In genomic region chr3:159764211-159765024, GRCh38 we compare ENCODE assay signal across 8 cellular contexts.
DNase-seq lines count a peak whose midpoint lies in the region; ATAC-seq and TF ChIP-seq lines count a peak whose summit lies in the region.

No MANE protein-coding gene starts in this region.

- DNase-seq in NCI-H82 (lab: John Stamatoyannopoulos, UW): peak; percentile 93
- DNase-seq in NCI-H82 treated with DMSO at 0.1 percent for 48 hours (lab: John Stamatoyannopoulos, UW; ENCODE audit: unreplicated experiment): no peak
- no peak for DNase-seq in SK-N-MC (ENCODE audit: low read depth, low spot score)
- DNase-seq in effector memory CD4-positive, alpha-beta T cell: no peak
- DNase-seq in lower leg skin (ENCODE audit: low spot score in 2 of 2): peak in 1 of 2 donors; percentile 90
- DNase-seq in substantia nigra (lab: John Stamatoyannopoulos, UW): peak in 35 of 49 donors; percentile 11 to 83 (median 55)
- DNase-seq in ureter (ENCODE audit: low spot score): no peak

- no peak overlapping the region for H3K9ac ChIP-seq in SK-N-MC (ENCODE audit: insufficient read length)

- intact Hi-C loops in lower leg skin (cut with DNase I; ENCODE audit: low total_unique reads): no loop called here

- peak; percentile 9 for ATAC-seq in HG02884 (IDR thresholded peaks at IDR 0.05; ENCODE audit: unreplicated experiment)

- TF ChIP-seq POLR2A in lower leg skin (IDR thresholded peaks at IDR 0.05): no peak

- no peaks in the 10 kb centered on the region for H3K9me3 ChIP-seq in SK-N-MC (ENCODE audit: low read depth, low read length)
- H3K9me3 ChIP-seq in effector memory CD4-positive, alpha-beta T cell (ENCODE audit: control insufficient read depth, low read length): no peaks in the 10 kb centered on the region

- no peaks in the 10 kb centered on the region for H3K36me3 ChIP-seq in SK-N-MC (ENCODE audit: insufficient read depth, low read length)
- H3K36me3 ChIP-seq in effector memory CD4-positive, alpha-beta T cell (ENCODE audit: control insufficient read depth, insufficient read depth, low read length): no peaks in the 10 kb centered on the region

- peak overlapping the region; percentile 85 for H3K4me3 ChIP-seq in SK-N-MC
- H3K4me3 ChIP-seq in effector memory CD4-positive, alpha-beta T cell (ENCODE audit: insufficient read depth, low read depth, low read length, poor library complexity, severe bottlenecking): peak overlapping the region; percentile 8
- peak overlapping the region; percentile 45 for H3K4me3 ChIP-seq in lower leg skin (ENCODE audit: low read depth, poor library complexity, severe bottlenecking)

- peaks cover 12% of the 10 kb centered on the region for H3K27me3 ChIP-seq in effector memory CD4-positive, alpha-beta T cell (replicated peaks; ENCODE audit: control insufficient read depth, insufficient read depth, low read length, poor library complexity, severe bottlenecking)

- H3K27ac ChIP-seq in SK-N-MC (no peak overlapping the region), substantia nigra (ENCODE audit: low read depth, low read length, poor library complexity, severe bottlenecking) (peak overlapping the region; percentile 96)
- H3K27ac ChIP-seq in effector memory CD4-positive, alpha-beta T cell (ENCODE audit: insufficient read depth, low read length, poor library complexity, severe bottlenecking): no peak overlapping the region

- WGBS in lower leg skin, 2 donors: 0% methylated on average over 29 to 31 of the region's 65 CpGs

- H3K4me1 ChIP-seq in effector memory CD4-positive, alpha-beta T cell (ENCODE audit: control insufficient read depth, insufficient read depth, low read length, poor library complexity, severe bottlenecking): no peaks in the 10 kb centered on the region

- TF ChIP-seq CTCF in lower leg skin (IDR thresholded peaks at IDR 0.05): no peak

Comparison
In these comparisons a context has a peak if more than half of its experiments do, and no peak if none do; other contexts are left out.
1. DNase-seq: peak in NCI-H82 (single experiment) and substantia nigra (35 of 49); none in NCI-H82 treated with DMSO at 0.1 percent for 48 hours (single experiment), SK-N-MC (single experiment), effector memory CD4-positive, alpha-beta T cell (0 of 3) and ureter (single experiment).
2. H3K4me3 ChIP-seq: peak in every context shown above with its lines; median percentile 85 in SK-N-MC; 45 in lower leg skin; 8 in effector memory CD4-positive, alpha-beta T cell.